ENCODE assay signal across 11 cellular contexts in genomic region chr2:134411279-134411827, GRCh38.
DNase-seq lines count a peak whose midpoint lies in the region; ATAC-seq and TF ChIP-seq lines count a peak whose summit lies in the region.
"Had no signal": no experiment of that assay in that cellular context is flagged by ENCODE, and none has a peak within 500 bp of the region (broad histone marks: within the 10 kb centered on the region; RNA-seq: fewer than 3 reads in every experiment).

No MANE protein-coding gene starts in this region.

- H3K27ac ChIP-seq in OCI-LY3 (ENCODE audit: low read length): no peak overlapping the region
- H3K27ac ChIP-seq: psoas muscle had no signal

- peak overlapping the region; percentile 40; the same call in 1 of the 2 replicates for H3K4me3 ChIP-seq in OCI-LY3 (ENCODE audit: low read length)
- H3K4me3 ChIP-seq: psoas muscle had no signal

- H3K36me3 Mint-ChIP-seq in stimulated activated effector memory CD8-positive, alpha-beta T cell treated with anti-CD3 and anti-CD28 coated beads, Interleukin-12 subunit alpha, Interleukin-12 subunit beta, amount 100 ng/mL, for 72 hours: peaks cover 11% of the 10 kb centered on the region

- no peak for TF ChIP-seq CTCF in OCI-LY3 (IDR thresholded peaks at IDR 0.05; ENCODE audit: low read depth, low read length)

- H3K4me1 ChIP-seq in OCI-LY3 (ENCODE audit: low read length): peaks cover 13% of the 10 kb centered on the region
- H3K4me1 ChIP-seq: psoas muscle had no signal

- H3K4me1 Mint-ChIP-seq in stimulated activated effector memory CD8-positive, alpha-beta T cell treated with anti-CD3 and anti-CD28 coated beads, Interleukin-12 subunit alpha, Interleukin-12 subunit beta, amount 100 ng/mL, for 72 hours: peaks cover 58% of the 10 kb centered on the region

- H3K9me3 ChIP-seq in OCI-LY3 (ENCODE audit: insufficient read depth, low read length): no peaks in the 10 kb centered on the region
- H3K9me3 ChIP-seq: psoas muscle had no signal

- H4K20me1 ChIP-seq in OCI-LY3 (ENCODE audit: insufficient read depth, low read length): peaks cover 7% of the 10 kb centered on the region; the same call in 1 of the 2 replicates

- DNase-seq in NCI-H748 (lab: John Stamatoyannopoulos, UW; ENCODE audit: unreplicated experiment) (peak; percentile 8), NCI-H748 treated with DMSO at 0.1 percent for 48 hours (lab: John Stamatoyannopoulos, UW) (no peak), Right ventricle myocardium superior (no peak), hippocampal formation (lab: John Stamatoyannopoulos, UW) (no peak), NCI-H128 (lab: John Stamatoyannopoulos, UW; ENCODE audit: unreplicated experiment) (no peak), RPMI8226 (no peak)
- no peak for DNase-seq in stimulated activated effector memory CD8-positive, alpha-beta T cell treated with anti-CD3 and anti-CD28 coated beads, Interleukin-12 subunit alpha, Interleukin-12 subunit beta, amount 100 ng/mL, for 72 hours (ENCODE audit: low spot score in 2 of 2)

- H3K4me2 ChIP-seq in OCI-LY3 (ENCODE audit: low read length): peak overlapping the region; percentile 80

- H3K9ac ChIP-seq in OCI-LY3 (ENCODE audit: low read length): no peak overlapping the region; the same call in 1 of the 2 replicates

- H3K9me3 Mint-ChIP-seq in stimulated activated effector memory CD8-positive, alpha-beta T cell treated with anti-CD3 and anti-CD28 coated beads, Interleukin-12 subunit alpha, Interleukin-12 subunit beta, amount 100 ng/mL, for 72 hours: no peaks in the 10 kb centered on the region
- H3K9me3 Mint-ChIP-seq: activated CD4-positive, alpha-beta memory T cell treated with anti-CD3 and anti-CD28 coated beads for 36 hours; H9 had no signal

- ATAC-seq in Right ventricle myocardium superior (ENCODE audit: poor library complexity): peak; percentile 54
- no peak for ATAC-seq in stimulated activated effector memory CD8-positive, alpha-beta T cell treated with anti-CD3 and anti-CD28 coated beads, Interleukin-12 subunit alpha, Interleukin-12 subunit beta, amount 100 ng/mL, for 72 hours

- intact Hi-C loops in Right ventricle myocardium superior (cut with DNase I): loop anchor here (5.0 to 10.0 kb wide), 3 partner anchors 157 to 524 kb away; partner anchors contain the start of gene MGAT5

- peak overlapping the region; percentile 61 for H3K27ac Mint-ChIP-seq in stimulated activated effector memory CD8-positive, alpha-beta T cell treated with anti-CD3 and anti-CD28 coated beads, Interleukin-12 subunit alpha, Interleukin-12 subunit beta, amount 100 ng/mL, for 72 hours
- H3K27ac Mint-ChIP-seq: activated CD4-positive, alpha-beta memory T cell treated with anti-CD3 and anti-CD28 coated beads for 36 hours; H9 had no signal

- peak overlapping the region; percentile 3 for H3K4me3 Mint-ChIP-seq in stimulated activated effector memory CD8-positive, alpha-beta T cell treated with anti-CD3 and anti-CD28 coated beads, Interleukin-12 subunit alpha, Interleukin-12 subunit beta, amount 100 ng/mL, for 72 hours
- H3K4me3 Mint-ChIP-seq: activated CD4-positive, alpha-beta memory T cell treated with anti-CD3 and anti-CD28 coated beads for 36 hours; H9 had no signal

- H3K27me3 ChIP-seq in OCI-LY3 (ENCODE audit: low read depth, low read length): no peaks in the 10 kb centered on the region

- H2AFZ ChIP-seq in OCI-LY3 (ENCODE audit: low read depth, low read length): no peak overlapping the region

- H3K36me3 ChIP-seq in OCI-LY3 (replicated peaks; ENCODE audit: low read depth, low read length): no peaks in the 10 kb centered on the region

- H3K79me2 ChIP-seq in OCI-LY3 (ENCODE audit: low read length): no peaks in the 10 kb centered on the region
